16 cellular contexts compared by ENCODE assay signal in the genomic region with DNA sequence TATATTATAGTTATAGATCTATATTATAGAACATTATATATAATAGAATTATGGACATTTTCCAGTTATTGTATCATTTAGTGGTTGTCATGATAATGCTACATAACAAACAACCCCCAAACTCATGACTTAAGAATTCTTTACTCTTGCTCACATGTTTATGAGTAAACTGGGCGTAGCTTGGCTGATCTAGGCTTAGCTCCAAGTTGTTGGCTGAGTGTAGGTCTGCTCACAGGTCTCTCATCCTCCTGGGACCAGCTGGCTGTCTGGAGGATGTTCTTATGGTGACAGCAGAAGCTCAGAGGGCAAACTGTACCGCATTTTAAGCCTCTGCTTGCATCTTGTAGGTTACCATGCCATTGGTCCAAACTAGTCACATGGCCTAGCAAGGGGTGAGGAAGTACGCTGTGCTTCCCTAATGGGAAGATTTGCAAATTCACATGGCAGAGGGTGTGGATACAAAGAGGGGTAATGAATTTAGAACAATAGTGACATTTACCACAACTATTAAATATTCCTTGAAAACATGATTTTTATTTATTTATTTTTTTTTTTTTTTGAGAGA. TPM values are rescaled to one million over a fixed set of nuclear protein-coding genes. Genes with fewer than 3 reads are reported as not detected.
DNase-seq lines count a peak whose midpoint lies in the region; ATAC-seq, FAIRE-seq and TF ChIP-seq lines count a peak whose summit lies in the region.
"Had no signal": no experiment of that assay in that cellular context is flagged by ENCODE, and none has a peak within 500 bp of the region (broad histone marks: within the 10 kb centered on the region; RNA-seq: fewer than 3 reads in every experiment).

No MANE protein-coding gene starts in this region.

- H2AFZ ChIP-seq in GM12878 (ENCODE audit: control insufficient read depth, low read depth, low read length) = no peak overlapping the region
- peak overlapping the region; percentile 44 for H2AFZ ChIP-seq in neural progenitor cell (replicated peaks)

- H3K27ac Mint-ChIP-seq in neural progenitor cell = no peak overlapping the region
- H3K27ac Mint-ChIP-seq: activated naive CD8-positive, alpha-beta T cell treated with anti-CD3 and anti-CD28 coated beads, Interleukin-2, amount 10 ng/mL, durations not matched to agents 7 days and 5 days; dendritic cell treated with granulocyte-macrophage colony-stimulating factor and Interleukin-4, amounts not matched to agents 40 ng/mL and 50 ng/mL, for 4 days had no signal

- peaks cover 13% of the 10 kb centered on the region for H3K27me3 Mint-ChIP-seq in neural progenitor cell (ENCODE audit: insufficient read depth, low read depth)

- no peaks in the 10 kb centered on the region for H3K36me3 Mint-ChIP-seq in neural progenitor cell
- H3K36me3 Mint-ChIP-seq: activated naive CD8-positive, alpha-beta T cell treated with anti-CD3 and anti-CD28 coated beads, Interleukin-2, amount 10 ng/mL, durations not matched to agents 7 days and 5 days had no signal

- RAD21 ChIA-PET in GM12878 (lab: Charles Lee; ENCODE audit: unreplicated experiment) = no interaction called here

- H3K27me3 ChIP-seq in GM12878 (replicated peaks in 1 of 2; ENCODE audit: control insufficient read depth in 2 of 2, insufficient read depth in 2 of 2, low read length in 1 of 2) (peaks cover 2 to 3% of the 10 kb centered on the region in 2 experiments; a peak in 3 of 4 replicates), neural progenitor cell (peaks cover 6% of the 10 kb centered on the region), body of pancreas (no peaks in the 10 kb centered on the region)
- H3K27me3 ChIP-seq: upper lobe of left lung had no signal

- SMC1A ChIA-PET in GM12878 (lab: Charles Lee; ENCODE audit: uncharacterized antibody, unreplicated experiment) = interaction anchor here (1.4 kb wide), 1 partner anchor 9 kb away, joined by 4 read pairs; no protein-coding TSS in a partner anchor

- intact Hi-C loops in GM12878 (cut with micrococcal nuclease; ENCODE audit: unreplicated experiment) = no loop called here
- intact Hi-C loops in body of pancreas (cut with DNase I) = no loop called here

- POLR2A ChIA-PET in GM12878 (lab: Charles Lee) = no interaction called here

- H3K4me2 ChIP-seq in GM12878 (ENCODE audit: control insufficient read depth, insufficient read depth) (no peak overlapping the region), neural progenitor cell (no peak overlapping the region)

- BruUV-seq in GM12878 (replicated peaks; lab: Mats Ljungman, UMichigan) = no TSS peak

- peak; percentile 53; the same call in 2 of the 3 replicates for ATAC-seq in GM12878
- no peak for ATAC-seq in body of pancreas
- ATAC-seq: gastroesophageal sphincter, HCT116 had no signal

- H3K36me3 ChIP-seq in GM12878 (ENCODE audit: control insufficient read depth in 2 of 2, insufficient read depth in 2 of 2, low read length in 1 of 2) (no peaks in the 10 kb centered on the region), neural progenitor cell (no peaks in the 10 kb centered on the region), body of pancreas (replicated peaks in 1 of 2; ENCODE audit: insufficient read depth in 1 of 2, low read depth in 2 of 2) (no peaks in the 10 kb centered on the region)
- H3K36me3 ChIP-seq: gastroesophageal sphincter, upper lobe of left lung had no signal

- WGBS in GM12878 (ENCODE audit: insufficient coverage, insufficient replicate concordance, low lambda C conversion rate, missing lambda C conversion rate) = 35% methylated on average over 3 of the region's 3 CpGs
- WGBS in body of pancreas, 2 donors = 45 to 62% methylated on average over 3 of the region's 3 CpGs

- H3K27ac ChIP-seq in GM12878 (ENCODE audit: control insufficient read depth, insufficient read depth) (no peak overlapping the region), neural progenitor cell (no peak overlapping the region), body of pancreas (no peak overlapping the region)
- H3K27ac ChIP-seq: gastroesophageal sphincter, upper lobe of left lung had no signal

- H3K9ac ChIP-seq in GM12878 (ENCODE audit: control insufficient read depth, insufficient read depth, low read length) (no peak overlapping the region), neural progenitor cell (no peak overlapping the region)

- H3K4me1 Mint-ChIP-seq in neural progenitor cell = peaks cover 15% of the 10 kb centered on the region

- H4K20me1 ChIP-seq in GM12878 (ENCODE audit: control insufficient read depth, insufficient read depth) = no peaks in the 10 kb centered on the region
- no peaks in the 10 kb centered on the region for H4K20me1 ChIP-seq in neural progenitor cell (ENCODE audit: low read depth)

- H3K79me2 ChIP-seq in GM12878 (ENCODE audit: control insufficient read depth, insufficient read depth, low read length) (no peaks in the 10 kb centered on the region), neural progenitor cell (ENCODE audit: low read depth) (no peaks in the 10 kb centered on the region)

- no peak for TF ChIP-seq EP300 in GM12878 (IDR thresholded peaks at IDR 0.05; ENCODE audit: borderline replicate concordance in 1 of 2, control insufficient read depth in 1 of 2, low read depth in 2 of 2, low read length in 2 of 2)

- H3K4me3 Mint-ChIP-seq in neural progenitor cell = no peak overlapping the region
- H3K4me3 Mint-ChIP-seq: activated naive CD8-positive, alpha-beta T cell treated with anti-CD3 and anti-CD28 coated beads, Interleukin-2, amount 10 ng/mL, durations not matched to agents 7 days and 5 days; dendritic cell treated with granulocyte-macrophage colony-stimulating factor and Interleukin-4, amounts not matched to agents 40 ng/mL and 50 ng/mL, for 4 days had no signal

- H3K9me3 Mint-ChIP-seq in neural progenitor cell = no peaks in the 10 kb centered on the region
- H3K9me3 Mint-ChIP-seq: activated naive CD8-positive, alpha-beta T cell treated with anti-CD3 and anti-CD28 coated beads, Interleukin-2, amount 10 ng/mL, durations not matched to agents 7 days and 5 days; dendritic cell treated with granulocyte-macrophage colony-stimulating factor and Interleukin-4, amounts not matched to agents 40 ng/mL and 50 ng/mL, for 4 days had no signal

- no peak for TF ChIP-seq CTCF in GM12878 (IDR thresholded peaks at IDR 0.05 in 2 of 3, conservative IDR thresholded peaks at IDR 0.05 in 1 of 3; ENCODE audit: control insufficient read depth in 2 of 3, extremely low read depth in 1 of 3, insufficient read depth in 1 of 3, low read depth in 3 of 3, low read length in 3 of 3)
- TF ChIP-seq CTCF in neural progenitor cell (IDR thresholded peaks at IDR 0.05) = no peak
- TF ChIP-seq CTCF in body of pancreas (IDR thresholded peaks at IDR 0.05) = no peak

- H3K9me3 ChIP-seq in GM12878 (replicated peaks; ENCODE audit: control insufficient read depth, insufficient read depth, low read length) = no peaks in the 10 kb centered on the region
- no peaks in the 10 kb centered on the region for H3K9me3 ChIP-seq in neural progenitor cell (ENCODE audit: low read depth)
- H3K9me3 ChIP-seq in body of pancreas = no peaks in the 10 kb centered on the region
- H3K9me3 ChIP-seq: gastroesophageal sphincter, upper lobe of left lung had no signal

- no peaks in the 10 kb centered on the region for H3K4me1 ChIP-seq in GM12878 (ENCODE audit: control insufficient read depth, insufficient read depth, low read length)
- H3K4me1 ChIP-seq in neural progenitor cell = peaks cover 2% of the 10 kb centered on the region
- no peaks in the 10 kb centered on the region for H3K4me1 ChIP-seq in body of pancreas
- H3K4me1 ChIP-seq: gastroesophageal sphincter had no signal

- H3F3A ChIP-seq in neural progenitor cell (ENCODE audit: low read depth) = no peaks in the 10 kb centered on the region

- TF ChIP-seq RAD21 in GM12878 (IDR thresholded peaks at IDR 0.05; ENCODE audit: insufficient read depth, low read depth, low read length) = no peak

- no peak for FAIRE-seq in GM12878 (lab: Jason Lieb, UNC)

- H3K4me3 ChIP-seq in GM12878 (no peak overlapping the region), neural progenitor cell (no peak overlapping the region), body of pancreas (no peak overlapping the region)
- H3K4me3 ChIP-seq: gastroesophageal sphincter, upper lobe of left lung had no signal

- in situ Hi-C loops in GM12878 (cut with MboI) = no loop called here
- in situ Hi-C loops in ACHN (cut with HindIII; ENCODE audit: low pct_ligation_motif_present, low pct_unique_long_range_greater_than_20kb, low sequenced_read_pairs) = no loop called here

- TF ChIP-seq POLR2A in GM12878 (IDR thresholded peaks at IDR 0.05; ENCODE audit: low read depth, low read length) (no peak), body of pancreas (IDR thresholded peaks at IDR 0.05) (no peak)

- peak; percentile 21 for DNase-seq in NCI-H2171 treated with DMSO at 0.1 percent for 48 hours (lab: John Stamatoyannopoulos, UW)
- DNase-seq in NCI-H2171 (lab: John Stamatoyannopoulos, UW) = no peak
- peak; percentile 27 for DNase-seq in NCI-H226
- DNase-seq in GM12878 (ENCODE audit: low read depth, low spot score) = no peak
- no peak for DNase-seq in neural progenitor cell (ENCODE audit: low spot score)
- no peak for DNase-seq in body of pancreas
- DNase-seq in ACHN = no peak
- no peak for DNase-seq in NCI-H1092 (lab: John Stamatoyannopoulos, UW)
- DNase-seq: 8988T; activated naive CD8-positive, alpha-beta T cell treated with anti-CD3 and anti-CD28 coated beads, Interleukin-2, amount 10 ng/mL, durations not matched to agents 7 days and 5 days; NCI-H2029 treated with DMSO at 0.1 percent for 48 hours; stimulated activated CD4-positive, alpha-beta T cell treated with anti-CD3 and anti-CD28 coated beads, Interleukin-12 subunit alpha, Interleukin-12 subunit beta, amount 100 ng/mL, for 4 hours; upper lobe of left lung had no signal

- CTCF ChIA-PET in GM12878 (lab: Yijun Ruan, JAX) = interaction anchor here (1.1 to 1.7 kb wide), 2 partner anchors 9 to 116 kb away, joined by 5 read pairs; no protein-coding TSS in a partner anchor

RNA-seq across cellular contexts. Expression of gene ARHGAP40, which starts 34.2 kb away (rescaled TPM):
- not detected in 2 replicates for total RNA-seq in GM12878 (2013; cell fraction: nucleolus; rRNA removed)
- total RNA-seq in GM12878 (2014; rRNA removed) = 0.06 TPM in 1 of 2 replicates, not detected in the other
- not detected in 2 replicates for total RNA-seq in GM12878 (2014; rRNA removed; fragmentation: Illumina TruSeq; extraction: Trizol)
- not detected in 2 replicates for total RNA-seq in GM12878 (2021)
- not detected for polyA plus RNA-seq in GM12878 (2011; ENCODE audit: low read depth)
- polyA plus RNA-seq in GM12878 (2011; rRNA removed) = 0.07 and 0.19 TPM in 2 replicates
- polyA plus RNA-seq in GM12878 (2011; cell fraction: cytosol; rRNA removed) = 0.07 TPM in 1 of 2 replicates, not detected in the other
- polyA plus RNA-seq in GM12878 (2011; cell fraction: nucleus; rRNA removed) = 0.13 TPM in 1 of 2 replicates, not detected in the other
- polyA plus RNA-seq in GM12878 (2012) = not detected in 2 replicates
- not detected in 2 replicates for polyA plus RNA-seq in GM12878 (2014; fragmentation: Illumina TruSeq; extraction: Trizol)
- polyA plus RNA-seq in GM12878 (2014; fragmentation: Nextera tagmentation; extraction: Ambion mirVana) = not detected
- not detected in 2 replicates for polyA plus RNA-seq in GM12878 (2014; rRNA removed)
- polyA plus RNA-seq in GM12878 (2016; fragmentation: Nextera tagmentation; extraction: Ambion mirVana) = not detected
- polyA minus RNA-seq in GM12878 (2011; rRNA and poly(A)+ RNA removed) = not detected in 2 replicates
- polyA minus RNA-seq in GM12878 (2011; cell fraction: cytosol; rRNA and poly(A)+ RNA removed) = not detected in 2 replicates
- polyA minus RNA-seq in GM12878 (2011; cell fraction: nucleus; rRNA and poly(A)+ RNA removed) = not detected in 2 replicates
- not detected in 2 replicates for total RNA-seq in neural progenitor cell (ENCODE audit: low replicate concordance)
- not detected for total RNA-seq in body of pancreas
- total RNA-seq: activated naive CD8-positive, alpha-beta T cell treated with anti-CD3 and anti-CD28 coated beads, Interleukin-2, amount 10 ng/mL, durations not matched to agents 7 days and 5 days; gastroesophageal sphincter had no signal

RNA-seq across cellular contexts. Expression of gene ADIG, which starts 54.8 kb away (rescaled TPM):
- total RNA-seq in GM12878 (2013; cell fraction: nucleolus; rRNA removed) = not detected in 2 replicates
- not detected in 2 replicates for total RNA-seq in GM12878 (2014; rRNA removed)
- not detected in 2 replicates for total RNA-seq in GM12878 (2014; rRNA removed; fragmentation: Illumina TruSeq; extraction: Trizol)
- not detected in 2 replicates for total RNA-seq in GM12878 (2021)
- polyA plus RNA-seq in GM12878 (2011; ENCODE audit: low read depth) = not detected
- polyA plus RNA-seq in GM12878 (2011; rRNA removed) = not detected in 2 replicates
- polyA plus RNA-seq in GM12878 (2011; cell fraction: cytosol; rRNA removed) = not detected in 2 replicates
- not detected in 2 replicates for polyA plus RNA-seq in GM12878 (2011; cell fraction: nucleus; rRNA removed)
- not detected in 2 replicates for polyA plus RNA-seq in GM12878 (2012)
- polyA plus RNA-seq in GM12878 (2014; fragmentation: Illumina TruSeq; extraction: Trizol) = not detected in 2 replicates
- not detected for polyA plus RNA-seq in GM12878 (2014; fragmentation: Nextera tagmentation; extraction: Ambion mirVana)
- polyA plus RNA-seq in GM12878 (2014; rRNA removed) = not detected in 2 replicates
- polyA plus RNA-seq in GM12878 (2016; fragmentation: Nextera tagmentation; extraction: Ambion mirVana) = not detected
- polyA minus RNA-seq in GM12878 (2011; rRNA and poly(A)+ RNA removed) = not detected in 2 replicates
- not detected in 2 replicates for polyA minus RNA-seq in GM12878 (2011; cell fraction: cytosol; rRNA and poly(A)+ RNA removed)
- polyA minus RNA-seq in GM12878 (2011; cell fraction: nucleus; rRNA and poly(A)+ RNA removed) = not detected in 2 replicates
- not detected in 2 replicates for total RNA-seq in neural progenitor cell (ENCODE audit: low replicate concordance)
- not detected for total RNA-seq in body of pancreas
- total RNA-seq: activated naive CD8-positive, alpha-beta T cell treated with anti-CD3 and anti-CD28 coated beads, Interleukin-2, amount 10 ng/mL, durations not matched to agents 7 days and 5 days; gastroesophageal sphincter had no signal

Comparison
In these comparisons a context has a peak if more than half of its experiments do, and no peak if none do; other contexts are left out.
1. DNase-seq: peak in NCI-H2171 treated with DMSO at 0.1 percent for 48 hours (single experiment) and NCI-H226 (single experiment); none in NCI-H2171 (single experiment), GM12878 (single experiment), neural progenitor cell (single experiment), body of pancreas (0 of 4), ACHN (single experiment) and NCI-H1092 (single experiment).